8 cellular contexts compared by ENCODE assay signal in genomic region chr21:26846036-26846931, GRCh38. TPM values are rescaled to one million over a fixed set of nuclear protein-coding genes. Genes with fewer than 3 reads are reported as not detected.
A peak's percentile ranks its signal among the peaks of the same experiment; 100 is the strongest.
DNase-seq lines count a peak whose midpoint lies in the region; ATAC-seq lines count a peak whose summit lies in the region.

No MANE protein-coding gene starts in this region.

- H3K27ac Mint-ChIP-seq in CD4-positive, CD25-positive, alpha-beta regulatory T cell: no peak overlapping the region

- DNase-seq in CD4-positive, CD25-positive, alpha-beta regulatory T cell: no peak
- DNase-seq in KBM-7 (peak; percentile 44), amniotic epithelial cell (ENCODE audit: low read depth) (peak; percentile 74), cardiac septum (ENCODE audit: low spot score) (peak; percentile 92), neuronal stem cell (ENCODE audit: low spot score) (peak; percentile 58)

- H3K79me1 ChIP-seq in neuronal stem cell (ENCODE audit: low read depth, low read length): no peaks in the 10 kb centered on the region

- peak overlapping the region; percentile 98 for H2BK5ac ChIP-seq in neuronal stem cell (ENCODE audit: low read length)

- H3K4me2 ChIP-seq in neuronal stem cell (ENCODE audit: insufficient read depth, low read length, poor library complexity, severe bottlenecking): peak overlapping the region; percentile 86

- in situ Hi-C loops in KBM-7 (cut with MboI; ENCODE audit: low pct_unique_long_range_greater_than_20kb, low sequenced_read_pairs): loop anchor here (25.0 kb wide), 1 partner anchor 866 kb away; no protein-coding TSS in a partner anchor

- H2AK5ac ChIP-seq in neuronal stem cell (ENCODE audit: low read depth, low read length): peak overlapping the region; percentile 79

- H3K4ac ChIP-seq in neuronal stem cell (ENCODE audit: low read length): peak overlapping the region; percentile 29

- peaks cover 69% of the 10 kb centered on the region for H3K27me3 Mint-ChIP-seq in CD4-positive, CD25-positive, alpha-beta regulatory T cell

- ATAC-seq in CD4-positive, CD25-positive, alpha-beta regulatory T cell (ENCODE audit: low read depth in 2 of 2): no peak
- ATAC-seq in HG02981 (IDR thresholded peaks at IDR 0.05; ENCODE audit: unreplicated experiment) (no peak), HG02759 (IDR thresholded peaks at IDR 0.05; ENCODE audit: unreplicated experiment) (no peak), HG02763 (IDR thresholded peaks at IDR 0.05; ENCODE audit: unreplicated experiment) (no peak)

- H3K4me1 ChIP-seq in CD4-positive, CD25-positive, alpha-beta regulatory T cell (ENCODE audit: control insufficient read depth, insufficient read depth, low read length, poor library complexity, severe bottlenecking): peaks cover 8% of the 10 kb centered on the region
- peaks cover 6 to 9% of the 10 kb centered on the region in 2 donors for H3K4me1 ChIP-seq in neuronal stem cell (ENCODE audit: control insufficient read depth in 2 of 2, insufficient read depth in 1 of 2, low read depth in 1 of 2, low read length in 2 of 2)

- no peaks in the 10 kb centered on the region for H3K36me3 Mint-ChIP-seq in CD4-positive, CD25-positive, alpha-beta regulatory T cell

- no peaks in the 10 kb centered on the region for H3K9me3 ChIP-seq in CD4-positive, CD25-positive, alpha-beta regulatory T cell (ENCODE audit: control insufficient read depth in 2 of 2, low read length in 2 of 2)
- peaks cover 0 to 3% of the 10 kb centered on the region in 2 donors for H3K9me3 ChIP-seq in neuronal stem cell (replicated peaks in 1 of 2; ENCODE audit: control insufficient read depth in 2 of 2, insufficient read depth in 1 of 2, low read depth in 1 of 2, low read length in 2 of 2)

- H3K14ac ChIP-seq in neuronal stem cell (ENCODE audit: low read length): no peak overlapping the region

- H2AFZ ChIP-seq in neuronal stem cell (ENCODE audit: low read length): peak overlapping the region; percentile 96

- H4K91ac ChIP-seq in neuronal stem cell (ENCODE audit: low read depth, low read length, poor library complexity): no peak overlapping the region

- H3K27ac ChIP-seq in CD4-positive, CD25-positive, alpha-beta regulatory T cell (ENCODE audit: insufficient read depth, low read length, poor library complexity, severe bottlenecking): no peak overlapping the region
- H3K27ac ChIP-seq in neuronal stem cell (replicated peaks; ENCODE audit: low read length): peak overlapping the region; percentile 88

- peak overlapping the region; percentile 28 to 75 (median 44) for H3K4me3 Mint-ChIP-seq in CD4-positive, CD25-positive, alpha-beta regulatory T cell

- no peak overlapping the region for H3K4me3 ChIP-seq in CD4-positive, CD25-positive, alpha-beta regulatory T cell (ENCODE audit: low read depth, low read length)
- peak overlapping the region; percentile 56 to 80 for H3K4me3 ChIP-seq in neuronal stem cell (ENCODE audit: low read length in 2 of 2)

- H3K9ac ChIP-seq in neuronal stem cell (ENCODE audit: low read depth, low read length, poor library complexity): peak overlapping the region; percentile 75

- H3K4me1 Mint-ChIP-seq in CD4-positive, CD25-positive, alpha-beta regulatory T cell: peaks cover 0 to 32% (median 20%) of the 10 kb centered on the region in 4 donors

- H2BK15ac ChIP-seq in neuronal stem cell (ENCODE audit: low read length): peak overlapping the region; percentile 71

- WGBS in neuronal stem cell (ENCODE audit: extremely low coverage in 2 of 2, insufficient read length in 2 of 2, insufficient replicate concordance in 1 of 2), 2 donors: no CpG with 5 or more reads among the region's 50 CpGs

- H2BK12ac ChIP-seq in neuronal stem cell (ENCODE audit: low read length): no peak overlapping the region

- H3K18ac ChIP-seq in neuronal stem cell (ENCODE audit: low read length): peak overlapping the region; percentile 97

- peaks cover 0 to 3% (median 0%) of the 10 kb centered on the region in 7 donors for H3K9me3 Mint-ChIP-seq in CD4-positive, CD25-positive, alpha-beta regulatory T cell

- no peaks in the 10 kb centered on the region for H3K36me3 ChIP-seq in CD4-positive, CD25-positive, alpha-beta regulatory T cell (ENCODE audit: control insufficient read depth, insufficient read depth, low read length)
- peaks cover 7 to 12% of the 10 kb centered on the region in 2 donors for H3K36me3 ChIP-seq in neuronal stem cell (replicated peaks in 1 of 2; ENCODE audit: control insufficient read depth in 2 of 2, insufficient read depth in 2 of 2, low read length in 2 of 2)

- no peak overlapping the region for H2BK120ac ChIP-seq in neuronal stem cell (ENCODE audit: low read depth, low read length)

- no peak overlapping the region for H4K8ac ChIP-seq in neuronal stem cell (ENCODE audit: low read depth, low read length)

- no peak overlapping the region for H3K23ac ChIP-seq in neuronal stem cell (ENCODE audit: low read depth, low read length, poor library complexity)

- H3K27me3 ChIP-seq in CD4-positive, CD25-positive, alpha-beta regulatory T cell (ENCODE audit: control insufficient read depth, insufficient read depth, low read length): peaks cover 31% of the 10 kb centered on the region
- H3K27me3 ChIP-seq in neuronal stem cell (ENCODE audit: control insufficient read depth in 3 of 3, insufficient read depth in 3 of 3, low read depth in 1 of 3, low read length in 3 of 3): peaks cover 0 to 26% (median 0%) of the 10 kb centered on the region in 3 experiments

- intact Hi-C loops in cardiac septum (cut with DNase I): loop anchor here (5.0 to 10.0 kb wide), 5 partner anchors 969 to 1901 kb away; no protein-coding TSS in a partner anchor

RNA-seq across cellular contexts. Expression of gene ADAMTS1, which starts 1.1 kb away (rescaled TPM):
- total RNA-seq in CD4-positive, CD25-positive, alpha-beta regulatory T cell: 0.32 TPM
- polyA plus RNA-seq in CD4-positive, CD25-positive, alpha-beta regulatory T cell: under 1 TPM in 1 of 4 donors, not detected in 3; 0.03 TPM
- 92.5 TPM for total RNA-seq in cardiac septum
- 3.4 TPM for polyA plus RNA-seq in neuronal stem cell (2013, experiment 1 of 2)
- polyA plus RNA-seq in neuronal stem cell (2013, experiment 2 of 2): 3.8 TPM

Comparison
In these comparisons a context has a peak if more than half of its experiments do, and no peak if none do; other contexts are left out.
1. DNase-seq: peak in KBM-7 (single experiment), amniotic epithelial cell (single experiment), cardiac septum (single experiment) and neuronal stem cell (single experiment); none in CD4-positive, CD25-positive, alpha-beta regulatory T cell (0 of 3).
2. RNA of gene ADAMTS1, which starts 1.1 kb away (total RNA-seq): 92.5 TPM in cardiac septum (single experiment); 0.32 TPM in CD4-positive, CD25-positive, alpha-beta regulatory T cell (single experiment); every median in the first group is over 10 times any median in the second.